Comparison of ENCODE assay signal across 15 cellular contexts in the genomic region with DNA sequence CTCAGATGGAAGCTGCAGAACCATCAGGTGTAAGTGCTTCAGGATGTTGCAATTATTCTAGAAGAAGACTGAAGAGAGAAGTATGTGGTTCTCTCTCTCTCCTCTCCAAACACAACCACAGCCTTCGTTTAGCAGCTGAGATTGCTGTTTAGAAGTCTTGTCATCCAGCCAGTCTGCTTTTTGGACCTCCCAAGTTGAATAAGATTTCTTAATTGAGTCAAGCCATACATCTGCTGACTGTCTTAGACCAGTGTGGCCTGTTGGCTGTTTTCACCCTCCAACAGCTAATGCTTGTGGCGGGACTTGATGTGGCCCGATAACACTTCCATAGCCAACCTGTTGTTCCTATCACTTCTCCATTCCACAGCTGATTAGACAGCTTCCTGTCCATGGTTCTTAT.
DNase-seq lines count a peak whose midpoint lies in the region; ATAC-seq and TF ChIP-seq lines count a peak whose summit lies in the region.
"Had no signal": no experiment of that assay in that cellular context is flagged by ENCODE, and none has a peak within 500 bp of the region (broad histone marks: within the 10 kb centered on the region; RNA-seq: fewer than 3 reads in every experiment).

No MANE protein-coding gene starts in this region.

- 80 to 84% methylated on average over 3 of the region's 3 CpGs for WGBS in body of pancreas, 2 donors

- peak; percentile 56 for ATAC-seq in SK-N-SH treated with all-trans-retinoic acid at 6 μM for 48 hours
- no peak for ATAC-seq in body of pancreas
- ATAC-seq: natural killer cell treated with Interleukin-12 subunit alpha and Interleukin-12 subunit beta and Interleukin-15 and Interleukin-18, amount 100 ng/mL, for 72 hours had no signal

- H3K9me3 ChIP-seq in body of pancreas = no peaks in the 10 kb centered on the region
- H3K9me3 ChIP-seq: adrenal gland had no signal

- peak overlapping the region in 1 of 4 donors; percentile 72 for H3K27ac ChIP-seq in body of pancreas
- H3K27ac ChIP-seq: adrenal gland had no signal

- DNase-seq in GM04503 (ENCODE audit: low read depth) = peak; percentile 64
- DNase-seq in fibroblast of the conjunctiva (ENCODE audit: low read depth) = peak; percentile 55
- peak; percentile 2 for DNase-seq in superior temporal gyrus (ENCODE audit: extremely low spot score)
- DNase-seq in body of pancreas = no peak
- no peak for DNase-seq in iPS-NIHi11 (ENCODE audit: low spot score)
- DNase-seq in NCI-H748 treated with DMSO at 0.1 percent for 48 hours (lab: John Stamatoyannopoulos, UW) = no peak
- DNase-seq: adrenal gland; glutamatergic neuron; immature natural killer cell; NCI-H2107; NCI-H524; stimulated activated naive CD4-positive, alpha-beta T cell; trophoblast cell had no signal

- H3K36me3 ChIP-seq in body of pancreas (replicated peaks in 1 of 2; ENCODE audit: insufficient read depth in 1 of 2, low read depth in 2 of 2) = no peaks in the 10 kb centered on the region
- H3K36me3 ChIP-seq: adrenal gland had no signal

- no peak for TF ChIP-seq CTCF in body of pancreas (IDR thresholded peaks at IDR 0.05)

- intact Hi-C loops in body of pancreas (cut with DNase I) = no loop called here

- no peak overlapping the region for H3K4me3 ChIP-seq in body of pancreas
- H3K4me3 ChIP-seq: adrenal gland had no signal

- H3K27me3 ChIP-seq in body of pancreas = no peaks in the 10 kb centered on the region
- H3K27me3 ChIP-seq: adrenal gland had no signal

- H3K4me1 ChIP-seq in body of pancreas = peaks cover 11% of the 10 kb centered on the region

- TF ChIP-seq POLR2A in body of pancreas (IDR thresholded peaks at IDR 0.05) = no peak

TF ChIP-seq in SK-N-SH treated with all-trans-retinoic acid at 6 μM for 48 hours, 23 proteins besides CTCF, POLR2A, EP300 and RAD21:
- TF ChIP-seq, protein P1, sequence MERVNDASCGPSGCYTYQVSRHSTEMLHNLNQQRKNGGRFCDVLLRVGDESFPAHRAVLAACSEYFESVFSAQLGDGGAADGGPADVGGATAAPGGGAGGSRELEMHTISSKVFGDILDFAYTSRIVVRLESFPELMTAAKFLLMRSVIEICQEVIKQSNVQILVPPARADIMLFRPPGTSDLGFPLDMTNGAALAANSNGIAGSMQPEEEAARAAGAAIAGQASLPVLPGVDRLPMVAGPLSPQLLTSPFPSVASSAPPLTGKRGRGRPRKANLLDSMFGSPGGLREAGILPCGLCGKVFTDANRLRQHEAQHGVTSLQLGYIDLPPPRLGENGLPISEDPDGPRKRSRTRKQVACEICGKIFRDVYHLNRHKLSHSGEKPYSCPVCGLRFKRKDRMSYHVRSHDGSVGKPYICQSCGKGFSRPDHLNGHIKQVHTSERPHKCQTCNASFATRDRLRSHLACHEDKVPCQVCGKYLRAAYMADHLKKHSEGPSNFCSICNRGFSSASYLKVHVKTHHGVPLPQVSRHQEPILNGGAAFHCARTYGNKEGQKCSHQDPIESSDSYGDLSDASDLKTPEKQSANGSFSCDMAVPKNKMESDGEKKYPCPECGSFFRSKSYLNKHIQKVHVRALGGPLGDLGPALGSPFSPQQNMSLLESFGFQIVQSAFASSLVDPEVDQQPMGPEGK (CRISPR knock-in tag; IDR thresholded peaks at IDR 0.05; ENCODE audit: borderline replicate concordance) = no peak

Comparison
In these comparisons a context has a peak if more than half of its experiments do, and no peak if none do; other contexts are left out.
1. DNase-seq: peak in GM04503 (single experiment), fibroblast of the conjunctiva (single experiment) and superior temporal gyrus (single experiment); none in body of pancreas (0 of 4), iPS-NIHi11 (single experiment) and NCI-H748 treated with DMSO at 0.1 percent for 48 hours (single experiment).